20 cellular contexts compared by ENCODE assay signal in genomic region chr2:174028935-174029334, GRCh38.
"Had no signal": no experiment of that assay in that cellular context is flagged by ENCODE, and none has a peak within 500 bp of the region (broad histone marks: within the 10 kb centered on the region; RNA-seq: fewer than 3 reads in every experiment).

No MANE protein-coding gene starts in this region.

- H3K27ac ChIP-seq: epithelial cell of prostate, esophagus muscularis mucosa, skin epidermis had no signal

- H3K27me3 ChIP-seq: esophagus muscularis mucosa, gastrocnemius medialis, sigmoid colon, upper lobe of left lung had no signal

- H3K36me3 ChIP-seq: esophagus muscularis mucosa, gastrocnemius medialis, sigmoid colon, upper lobe of left lung had no signal

- H3K36me3 Mint-ChIP-seq: immature natural killer cell; naive thymus-derived CD8-positive, alpha-beta T cell had no signal

- H3K9me3 Mint-ChIP-seq: dendritic cell treated with granulocyte-macrophage colony-stimulating factor and Interleukin-4, amounts not matched to agents 40 ng/mL and 50 ng/mL, for 4 days; effector memory CD8-positive, alpha-beta T cell; immature natural killer cell; naive thymus-derived CD8-positive, alpha-beta T cell; neural crest cell had no signal

- H3K9me3 ChIP-seq: esophagus muscularis mucosa, gastrocnemius medialis, mucosa of descending colon, sigmoid colon, upper lobe of left lung had no signal

- DNase-seq: cerebellar nuclear complex; effector memory CD8-positive, alpha-beta T cell; gastrocnemius medialis; immature natural killer cell; left cardiac atrium; mammary epithelial cell; mucosa of descending colon; naive thymus-derived CD8-positive, alpha-beta T cell; posterior cingulate gyrus; sigmoid colon; stimulated activated CD4-positive, alpha-beta T cell treated with anti-CD3 and anti-CD28 coated beads, Interleukin-12 subunit alpha, Interleukin-12 subunit beta, amount 100 ng/mL, for 4 hours; stimulated activated naive CD4-positive, alpha-beta T cell treated with Interleukin-2 at 50 U/mL for 16 hours; upper lobe of left lung had no signal

- H3K27me3 Mint-ChIP-seq: dendritic cell treated with granulocyte-macrophage colony-stimulating factor and Interleukin-4, amounts not matched to agents 40 ng/mL and 50 ng/mL, for 4 days had no signal

- H3K4me1 Mint-ChIP-seq: immature natural killer cell had no signal

- FAIRE-seq: colon, keratinocyte had no signal

- H3K27ac Mint-ChIP-seq: effector memory CD8-positive, alpha-beta T cell; immature natural killer cell had no signal

- H3K4me3 Mint-ChIP-seq: dendritic cell treated with granulocyte-macrophage colony-stimulating factor and Interleukin-4, amounts not matched to agents 40 ng/mL and 50 ng/mL, for 4 days; effector memory CD8-positive, alpha-beta T cell; immature natural killer cell; naive thymus-derived CD8-positive, alpha-beta T cell; neural crest cell had no signal

- ATAC-seq: effector memory CD8-positive, alpha-beta T cell; gastrocnemius medialis; left cardiac atrium; mucosa of descending colon; naive thymus-derived CD8-positive, alpha-beta T cell had no signal

- H3K4me3 ChIP-seq: esophagus muscularis mucosa, gastrocnemius medialis, mucosa of descending colon, sigmoid colon, skin epidermis, upper lobe of left lung had no signal
